1 cellular context compared by ENCODE assay signal in the genomic region with DNA sequence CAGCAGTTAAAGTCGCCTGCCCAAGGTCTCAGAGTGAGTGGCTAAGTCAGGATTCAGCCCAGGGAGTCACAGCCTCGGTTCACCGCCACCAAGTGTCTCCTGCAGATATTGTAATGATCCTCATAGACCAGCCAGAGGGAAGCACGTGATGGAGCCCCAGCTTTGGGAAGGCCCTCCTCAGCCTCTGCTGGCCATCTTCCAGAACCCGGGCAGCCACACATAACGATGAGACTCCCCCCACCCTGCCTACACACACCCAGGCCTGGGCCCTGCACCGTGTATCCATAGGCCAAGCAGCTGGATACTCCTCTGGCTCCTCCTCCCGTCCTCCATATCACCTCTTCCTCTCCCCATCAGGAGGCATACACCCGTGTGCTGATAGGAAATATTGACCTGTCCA.
TF ChIP-seq lines count a peak whose summit lies in the region.

No MANE protein-coding gene starts in this region.

TF ChIP-seq in K562, 482 proteins besides CTCF, POLR2A, EP300 and RAD21:
- no peak for TF ChIP-seq RBFOX2 (IDR thresholded peaks at IDR 0.05; ENCODE audit: low read depth, low read length)
- TF ChIP-seq, protein P1, sequence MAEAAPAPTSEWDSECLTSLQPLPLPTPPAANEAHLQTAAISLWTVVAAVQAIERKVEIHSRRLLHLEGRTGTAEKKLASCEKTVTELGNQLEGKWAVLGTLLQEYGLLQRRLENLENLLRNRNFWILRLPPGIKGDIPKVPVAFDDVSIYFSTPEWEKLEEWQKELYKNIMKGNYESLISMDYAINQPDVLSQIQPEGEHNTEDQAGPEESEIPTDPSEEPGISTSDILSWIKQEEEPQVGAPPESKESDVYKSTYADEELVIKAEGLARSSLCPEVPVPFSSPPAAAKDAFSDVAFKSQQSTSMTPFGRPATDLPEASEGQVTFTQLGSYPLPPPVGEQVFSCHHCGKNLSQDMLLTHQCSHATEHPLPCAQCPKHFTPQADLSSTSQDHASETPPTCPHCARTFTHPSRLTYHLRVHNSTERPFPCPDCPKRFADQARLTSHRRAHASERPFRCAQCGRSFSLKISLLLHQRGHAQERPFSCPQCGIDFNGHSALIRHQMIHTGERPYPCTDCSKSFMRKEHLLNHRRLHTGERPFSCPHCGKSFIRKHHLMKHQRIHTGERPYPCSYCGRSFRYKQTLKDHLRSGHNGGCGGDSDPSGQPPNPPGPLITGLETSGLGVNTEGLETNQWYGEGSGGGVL (CRISPR knock-in tag; IDR thresholded peaks at IDR 0.05) = no peak
- no peak for TF ChIP-seq GABPB2 (CRISPR knock-in tag; conservative IDR thresholded peaks at IDR 0.05)
- TF ChIP-seq, protein P2, sequence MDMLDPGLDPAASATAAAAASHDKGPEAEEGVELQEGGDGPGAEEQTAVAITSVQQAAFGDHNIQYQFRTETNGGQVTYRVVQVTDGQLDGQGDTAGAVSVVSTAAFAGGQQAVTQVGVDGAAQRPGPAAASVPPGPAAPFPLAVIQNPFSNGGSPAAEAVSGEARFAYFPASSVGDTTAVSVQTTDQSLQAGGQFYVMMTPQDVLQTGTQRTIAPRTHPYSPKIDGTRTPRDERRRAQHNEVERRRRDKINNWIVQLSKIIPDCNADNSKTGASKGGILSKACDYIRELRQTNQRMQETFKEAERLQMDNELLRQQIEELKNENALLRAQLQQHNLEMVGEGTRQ (CRISPR knock-in tag; IDR thresholded peaks at IDR 0.05) = peak; percentile 47
- TF ChIP-seq, protein P3, sequence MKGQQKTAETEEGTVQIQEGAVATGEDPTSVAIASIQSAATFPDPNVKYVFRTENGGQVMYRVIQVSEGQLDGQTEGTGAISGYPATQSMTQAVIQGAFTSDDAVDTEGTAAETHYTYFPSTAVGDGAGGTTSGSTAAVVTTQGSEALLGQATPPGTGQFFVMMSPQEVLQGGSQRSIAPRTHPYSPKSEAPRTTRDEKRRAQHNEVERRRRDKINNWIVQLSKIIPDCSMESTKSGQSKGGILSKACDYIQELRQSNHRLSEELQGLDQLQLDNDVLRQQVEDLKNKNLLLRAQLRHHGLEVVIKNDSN (CRISPR knock-in tag; IDR thresholded peaks at IDR 0.05) = peak; percentile 57
- TF ChIP-seq SP1 (CRISPR knock-in tag; IDR thresholded peaks at IDR 0.05) = 0 out of 2 replicates have a peak, but pooled peaks have one; percentile 40
- peak; percentile 46; the same call in 1 of the 2 replicates for TF ChIP-seq BHLHE40 (IDR thresholded peaks at IDR 0.05; ENCODE audit: low read length)
- no peak for TF ChIP-seq TCFL5 (CRISPR knock-in tag; conservative IDR thresholded peaks at IDR 0.05)
- no peak for TF ChIP-seq HNRNPLL (IDR thresholded peaks at IDR 0.05; ENCODE audit: low read depth, low read length, poor library complexity, severe bottlenecking)
- no peak for TF ChIP-seq ELF4 (CRISPR knock-in tag; IDR thresholded peaks at IDR 0.05)
- 0 out of 2 replicates have a peak, but pooled peaks have one; percentile 41 for TF ChIP-seq MAFG (tag; conservative IDR thresholded peaks at IDR 0.05)
- 0 out of 2 replicates have a peak, but pooled peaks have one; percentile 3 for TF ChIP-seq ZNF766 (CRISPR knock-in tag; conservative IDR thresholded peaks at IDR 0.05)
- no peak for TF ChIP-seq TCF7 (IDR thresholded peaks at IDR 0.05; ENCODE audit: borderline replicate concordance)
- TF ChIP-seq KAT7 (CRISPR knock-in tag; IDR thresholded peaks at IDR 0.05; ENCODE audit: borderline replicate concordance) = no peak
- TF ChIP-seq ZNF24 (IDR thresholded peaks at IDR 0.05) = no peak
- TF ChIP-seq NFIC (IDR thresholded peaks at IDR 0.05) = peak; percentile 17; the same call in 1 of the 2 replicates
